ENCODE assay signal across 13 cellular contexts in the genomic region with DNA sequence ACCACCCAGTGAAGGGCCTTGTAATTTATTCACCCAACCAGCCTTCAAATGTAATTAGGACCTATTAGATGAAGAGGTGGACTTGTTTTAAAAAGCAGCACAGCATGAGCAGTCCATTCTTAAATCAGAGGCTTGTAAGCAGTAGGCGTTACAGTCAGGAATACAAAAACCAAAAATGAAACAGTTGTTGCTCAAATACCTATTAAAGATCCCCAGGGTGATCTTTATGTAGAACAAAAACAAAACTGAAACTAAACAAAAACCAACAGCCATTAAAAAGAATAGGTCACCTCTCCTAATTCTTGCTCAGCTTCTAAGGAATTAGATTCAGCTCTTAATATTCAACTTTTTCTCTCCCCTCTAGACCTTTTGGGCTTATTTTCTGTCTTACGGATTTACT.
DNase-seq lines count a peak whose midpoint lies in the region; ATAC-seq and TF ChIP-seq lines count a peak whose summit lies in the region.
"Had no signal": no experiment of that assay in that cellular context is flagged by ENCODE, and none has a peak within 500 bp of the region (broad histone marks: within the 10 kb centered on the region; RNA-seq: fewer than 3 reads in every experiment).

No MANE protein-coding gene starts in this region.

- ATAC-seq in GM18520 (IDR thresholded peaks at IDR 0.05; ENCODE audit: unreplicated experiment) = peak; percentile 79
- ATAC-seq in GM19467 (IDR thresholded peaks at IDR 0.05; ENCODE audit: unreplicated experiment) = peak; percentile 88
- peak; percentile 83 for ATAC-seq in HG02938 (IDR thresholded peaks at IDR 0.05; ENCODE audit: unreplicated experiment)
- peak; percentile 95 for ATAC-seq in HG03575 (IDR thresholded peaks at IDR 0.05; ENCODE audit: extremely low read depth, insufficient number of reproducible peaks, low FRiP score, unreplicated experiment)
- no peak for ATAC-seq in HG03025 (IDR thresholded peaks at IDR 0.05; ENCODE audit: low FRiP score, unreplicated experiment)
- ATAC-seq: left cardiac atrium had no signal

- intact Hi-C loops in lower leg skin (cut with DNase I; ENCODE audit: low total_unique reads) = no loop called here

- TF ChIP-seq CTCF in lower leg skin (IDR thresholded peaks at IDR 0.05) = no peak

- TF ChIP-seq POLR2A in lower leg skin (IDR thresholded peaks at IDR 0.05) = no peak

- WGBS in lower leg skin, 2 donors = 71 to 78% methylated on average over 2 of the region's 2 CpGs

- no peak overlapping the region for H3K4me3 ChIP-seq in lower leg skin (ENCODE audit: low read depth, poor library complexity, severe bottlenecking)
- H3K4me3 ChIP-seq: PC-9 had no signal

- no peak for DNase-seq in activated CD4-positive, alpha-beta T cell treated with anti-CD3 and anti-CD28 coated beads for 1 hour
- DNase-seq in lower leg skin (ENCODE audit: low spot score in 2 of 2) (no peak), NCI-H2171 treated with DMSO at 0.1 percent for 48 hours (lab: John Stamatoyannopoulos, UW) (no peak)
- DNase-seq: activated CD8-positive, alpha-beta memory T cell treated with anti-CD3 and anti-CD28 coated beads, Interleukin-2, amount 50 U/mL, for 48 hours; left cardiac atrium; NCI-H1694; nephron progenitor cell; PC-9 had no signal
